In the genomic region with DNA sequence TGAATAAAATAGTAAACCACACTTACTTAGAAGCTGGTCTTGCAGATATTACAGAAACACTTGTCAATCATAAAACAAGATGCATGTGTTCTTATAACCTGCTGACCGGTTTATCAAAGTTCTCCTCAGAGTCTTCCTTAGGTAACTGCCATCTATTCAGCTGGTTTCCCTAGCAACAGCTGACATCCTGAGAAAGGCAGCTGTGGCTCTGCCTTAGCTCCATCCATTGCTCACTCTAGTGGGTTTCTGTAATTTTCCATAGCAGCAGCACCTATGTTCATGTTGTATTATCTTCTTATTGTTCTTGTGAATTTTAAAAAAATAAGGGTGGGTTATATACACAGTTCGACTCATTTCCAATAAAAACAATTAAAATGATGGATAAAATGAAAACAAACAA, we compare ENCODE assay signal across 22 cellular contexts.
DNase-seq lines count a peak whose midpoint lies in the region; ATAC-seq, FAIRE-seq and TF ChIP-seq lines count a peak whose summit lies in the region.
"Had no signal": no experiment of that assay in that cellular context is flagged by ENCODE, and none has a peak within 500 bp of the region (broad histone marks: within the 10 kb centered on the region; RNA-seq: fewer than 3 reads in every experiment).

No MANE protein-coding gene starts in this region.

- H3K27ac Mint-ChIP-seq in HFFc6 = no peak overlapping the region
- H3K27ac Mint-ChIP-seq: CD8-positive, alpha-beta memory T cell had no signal

- no peak for TF ChIP-seq POLR2A in GM12878 (IDR thresholded peaks at IDR 0.05; ENCODE audit: low read depth, low read length)
- no peak for TF ChIP-seq POLR2A in adrenal gland (IDR thresholded peaks at IDR 0.05)

- H3K27me3 Mint-ChIP-seq in HFFc6 (ENCODE audit: insufficient read depth) = no peaks in the 10 kb centered on the region

- H3K4me3 Mint-ChIP-seq in HFFc6 = no peak overlapping the region
- H3K4me3 Mint-ChIP-seq: CD8-positive, alpha-beta memory T cell had no signal

- H3K4me2 ChIP-seq in GM12878 (ENCODE audit: control insufficient read depth, insufficient read depth) = no peak overlapping the region

- no peaks in the 10 kb centered on the region for H3K36me3 Mint-ChIP-seq in HFFc6 (ENCODE audit: low read depth)

- H3K9me3 ChIP-seq in GM12878 (replicated peaks; ENCODE audit: control insufficient read depth, insufficient read depth, low read length) (no peaks in the 10 kb centered on the region), adrenal gland (replicated peaks in 1 of 3) (no peaks in the 10 kb centered on the region)
- H3K9me3 ChIP-seq: MG63 had no signal

- in situ Hi-C loops in GM12878 (cut with MboI) = no loop called here

- no peak overlapping the region for H2AFZ ChIP-seq in GM12878 (ENCODE audit: control insufficient read depth, low read depth, low read length)

- no peak overlapping the region for H3K9ac ChIP-seq in GM12878 (ENCODE audit: control insufficient read depth, insufficient read depth, low read length)

- H3K36me3 ChIP-seq in H7 (replicated peaks; ENCODE audit: control insufficient read depth, insufficient read depth, low read length) (no peaks in the 10 kb centered on the region), GM12878 (ENCODE audit: control insufficient read depth in 2 of 2, insufficient read depth in 2 of 2, low read length in 1 of 2) (no peaks in the 10 kb centered on the region), adrenal gland (replicated peaks in 1 of 2) (no peaks in the 10 kb centered on the region)
- H3K36me3 ChIP-seq: MG63 had no signal

- no peaks in the 10 kb centered on the region; the same call in 1 of the 2 replicates for H3K9me3 Mint-ChIP-seq in HFFc6

- H3K27me3 ChIP-seq in H7 (ENCODE audit: control insufficient read depth, insufficient read depth, low read length) (no peaks in the 10 kb centered on the region), GM12878 (replicated peaks in 1 of 2; ENCODE audit: control insufficient read depth in 2 of 2, insufficient read depth in 2 of 2, low read length in 1 of 2) (no peaks in the 10 kb centered on the region), adrenal gland (no peaks in the 10 kb centered on the region)
- H3K27me3 ChIP-seq: MG63 had no signal

- TF ChIP-seq CTCF in GM12878 (IDR thresholded peaks at IDR 0.05 in 2 of 3, conservative IDR thresholded peaks at IDR 0.05 in 1 of 3; ENCODE audit: control insufficient read depth in 2 of 3, extremely low read depth in 1 of 3, insufficient read depth in 1 of 3, low read depth in 3 of 3, low read length in 3 of 3) = no peak
- TF ChIP-seq CTCF in HFFc6 (IDR thresholded peaks at IDR 0.05) = no peak
- TF ChIP-seq CTCF in adrenal gland (IDR thresholded peaks at IDR 0.05) = no peak

- no peak for TF ChIP-seq EP300 in GM12878 (IDR thresholded peaks at IDR 0.05; ENCODE audit: borderline replicate concordance in 1 of 2, control insufficient read depth in 1 of 2, low read depth in 2 of 2, low read length in 2 of 2)

- POLR2A ChIA-PET in GM12878 (lab: Charles Lee) = no interaction called here

- SMC1A ChIA-PET in GM12878 (lab: Charles Lee; ENCODE audit: uncharacterized antibody, unreplicated experiment) = interaction anchor here (1.9 kb wide), 1 partner anchor 19 kb away, joined by 4 read pairs; no protein-coding TSS in a partner anchor

- H3K4me1 Mint-ChIP-seq in HFFc6 (ENCODE audit: low read depth) = no peaks in the 10 kb centered on the region
- H3K4me1 Mint-ChIP-seq: CD8-positive, alpha-beta memory T cell had no signal

- H3K4me1 ChIP-seq in GM12878 (ENCODE audit: control insufficient read depth, insufficient read depth, low read length) = no peaks in the 10 kb centered on the region
- H3K4me1 ChIP-seq in adrenal gland (replicated peaks in 1 of 2) = no peaks in the 10 kb centered on the region

- RAD21 ChIA-PET in GM12878 (lab: Charles Lee; ENCODE audit: unreplicated experiment) = no interaction called here

- H3K4me3 ChIP-seq in H7 (ENCODE audit: insufficient read depth, low read depth, low read length) (no peak overlapping the region), GM12878 (no peak overlapping the region), adrenal gland (no peak overlapping the region)
- H3K4me3 ChIP-seq: K562, MG63 had no signal

- H3K79me2 ChIP-seq in GM12878 (ENCODE audit: control insufficient read depth, insufficient read depth, low read length) = no peaks in the 10 kb centered on the region

- no peak for FAIRE-seq in GM12878 (lab: Jason Lieb, UNC)
- FAIRE-seq: A204.1, D721Med, GM12891, K562 had no signal

- DNase-seq in NCI-H2227 (lab: John Stamatoyannopoulos, UW; ENCODE audit: unreplicated experiment) (peak; percentile 28), NCI-H2227 treated with DMSO at 0.1 percent for 48 hours (lab: John Stamatoyannopoulos, UW) (no peak), H7 (peak; percentile 15), NCI-H524 treated with DMSO at 0.1 percent for 48 hours (lab: John Stamatoyannopoulos, UW) (peak; percentile 6), GM12878 (ENCODE audit: low read depth, low spot score) (no peak), HFFc6 (no peak), adrenal gland (no peak)
- DNase-seq: CD8-positive, alpha-beta memory T cell; DND-41; GOT3; MG63; NCI-H146; NCI-H2029; NCI-H774; SIG-M5; T1000 had no signal

- 0% methylated on average over 2 of the region's 2 CpGs for WGBS in GM12878 (ENCODE audit: insufficient coverage, insufficient replicate concordance, low lambda C conversion rate, missing lambda C conversion rate)
- WGBS in adrenal gland, 4 donors = 76 to 87% (median 83%) methylated on average over 2 of the region's 2 CpGs

- TF ChIP-seq RAD21 in GM12878 (IDR thresholded peaks at IDR 0.05; ENCODE audit: insufficient read depth, low read depth, low read length) = no peak

- intact Hi-C loops in GM12878 (cut with micrococcal nuclease; ENCODE audit: unreplicated experiment) (no loop called here), adrenal gland (cut with DNase I) (no loop called here)

- H3K27ac ChIP-seq in GM12878 (ENCODE audit: control insufficient read depth, insufficient read depth) (no peak overlapping the region), adrenal gland (no peak overlapping the region)
- H3K27ac ChIP-seq: C4-2B had no signal

- ATAC-seq in GM12878 = no peak
- ATAC-seq in GM18861 (IDR thresholded peaks at IDR 0.05; ENCODE audit: unreplicated experiment) = no peak
- ATAC-seq: K562 had no signal

- CTCF ChIA-PET in GM12878 (lab: Yijun Ruan, JAX) = interaction anchor here (0.7 kb wide), 1 partner anchor 107 kb away, joined by 3 read pairs; no protein-coding TSS in a partner anchor

- no TSS peak for BruUV-seq in GM12878 (replicated peaks; lab: Mats Ljungman, UMichigan)

- H4K20me1 ChIP-seq in GM12878 (ENCODE audit: control insufficient read depth, insufficient read depth) = no peaks in the 10 kb centered on the region

TF ChIP-seq in GM12878, 131 proteins besides CTCF, POLR2A, EP300 and RAD21:
- TF ChIP-seq SIN3A (IDR thresholded peaks at IDR 0.05; ENCODE audit: low read depth, low read length) = no peak
- TF ChIP-seq CREM (IDR thresholded peaks at IDR 0.05; ENCODE audit: low read depth) = peak; percentile 21; the same call in 1 of the 2 replicates
- no peak for TF ChIP-seq ZSCAN29 (IDR thresholded peaks at IDR 0.05)
- no peak for TF ChIP-seq ZNF622 (IDR thresholded peaks at IDR 0.05)
- no peak for TF ChIP-seq NR2C2 (IDR thresholded peaks at IDR 0.05; ENCODE audit: borderline replicate concordance, control insufficient read depth, insufficient read length, low read depth)
- no peak for TF ChIP-seq ZNF217 (IDR thresholded peaks at IDR 0.05)
- TF ChIP-seq RFX5 (IDR thresholded peaks at IDR 0.05; ENCODE audit: low read depth, low read length) = peak; percentile 87
- TF ChIP-seq SPI1 (IDR thresholded peaks at IDR 0.05; ENCODE audit: borderline replicate concordance, insufficient read depth, low read depth, low read length) = no peak
- no peak for TF ChIP-seq WRNIP1 (IDR thresholded peaks at IDR 0.05; ENCODE audit: borderline replicate concordance, low read depth, low read length)

Comparison
In these comparisons a context has a peak if more than half of its experiments do, and no peak if none do; other contexts are left out.
1. DNase-seq: peak in NCI-H2227 (single experiment), H7 (single experiment) and NCI-H524 treated with DMSO at 0.1 percent for 48 hours (single experiment); none in NCI-H2227 treated with DMSO at 0.1 percent for 48 hours (single experiment), GM12878 (single experiment), HFFc6 (single experiment) and adrenal gland (0 of 7).